In genomic region chr16:67415872-67416793, GRCh38 we compare ENCODE assay signal across 1 cellular context.
TF ChIP-seq lines count a peak whose summit lies in the region.

ZDHHC1 (minus strand) TSS chr16:67416477; CDS start chr16:67407775, 8,702 bp downstream.

TF ChIP-seq in HepG2, 621 proteins besides CTCF, POLR2A, EP300 and RAD21 (continued from another document and continues in another):
- TF ChIP-seq ZBTB39 (CRISPR knock-in tag; IDR thresholded peaks at IDR 0.05) (0 out of 2 replicates have a peak, but pooled peaks have one; percentile 57), TAF1 (CRISPR knock-in tag; IDR thresholded peaks at IDR 0.05) (peak; percentile 51; the same call in 1 of the 2 replicates), ZNF570 (CRISPR knock-in tag; IDR thresholded peaks at IDR 0.05; ENCODE audit: borderline replicate concordance) (no peak), MTF1 (CRISPR knock-in tag; IDR thresholded peaks at IDR 0.05) (no peak; the same call in 1 of the 2 replicates), TIGD3 (CRISPR knock-in tag; IDR thresholded peaks at IDR 0.05; ENCODE audit: borderline replicate concordance) (no peak), ZBTB46 (CRISPR knock-in tag; IDR thresholded peaks at IDR 0.05; ENCODE audit: borderline replicate concordance) (no peak), TAF15 (IDR thresholded peaks at IDR 0.05; ENCODE audit: low read depth, low read length, poor library complexity, severe bottlenecking) (no peak), FOXO1 (CRISPR knock-in tag; IDR thresholded peaks at IDR 0.05) (0 out of 2 replicates have a peak, but pooled peaks have one; percentile 5), ZBTB43 (CRISPR knock-in tag; conservative IDR thresholded peaks at IDR 0.05) (peak; percentile 60), ZBTB1 (CRISPR knock-in tag; IDR thresholded peaks at IDR 0.05; ENCODE audit: borderline replicate concordance) (no peak), ELF1 (CRISPR knock-in tag; IDR thresholded peaks at IDR 0.05) (no peak; the same call in 1 of the 2 replicates), KDM3A (CRISPR knock-in tag; IDR thresholded peaks at IDR 0.05; ENCODE audit: low read depth) (peak; percentile 56; the same call in 1 of the 2 replicates), XRCC5 (optimal IDR thresholded peaks at IDR 0.05; ENCODE audit: low read length) (peak; percentile 88), ZNF547 (CRISPR knock-in tag; IDR thresholded peaks at IDR 0.05) (peak; percentile 92; the same call in 1 of the 2 replicates), TMF1 (CRISPR knock-in tag; IDR thresholded peaks at IDR 0.05; ENCODE audit: low read depth) (0 out of 2 replicates have a peak, but pooled peaks have one; percentile 64), FIP1L1 (IDR thresholded peaks at IDR 0.05; ENCODE audit: borderline replicate concordance, insufficient read depth, low read depth, low read length) (no peak), BCL3 (CRISPR knock-in tag; IDR thresholded peaks at IDR 0.05) (peak; percentile 49; the same call in 1 of the 2 replicates), ZFP37 (CRISPR knock-in tag; IDR thresholded peaks at IDR 0.05; ENCODE audit: borderline replicate concordance) (no peak), HOXA5 (CRISPR knock-in tag; IDR thresholded peaks at IDR 0.05) (0 out of 2 replicates have a peak, but pooled peaks have one; percentile 18), ZNF616 (CRISPR knock-in tag; IDR thresholded peaks at IDR 0.05; ENCODE audit: low read depth) (0 out of 2 replicates have a peak, but pooled peaks have one; percentile 45), NCOA2 (CRISPR knock-in tag; IDR thresholded peaks at IDR 0.05) (no peak; the same call in 1 of the 2 replicates), ZNF577 (CRISPR knock-in tag; IDR thresholded peaks at IDR 0.05; ENCODE audit: borderline replicate concordance, low read depth) (no peak), TFAP4 (IDR thresholded peaks at IDR 0.05; ENCODE audit: borderline replicate concordance, low read depth) (peak; percentile 45; the same call in 1 of the 2 replicates), BRF2 (CRISPR knock-in tag; IDR thresholded peaks at IDR 0.05) (no peak), NR0B2 (CRISPR knock-in tag; IDR thresholded peaks at IDR 0.05) (no peak), CBX5 (CRISPR knock-in tag; IDR thresholded peaks at IDR 0.05; ENCODE audit: borderline replicate concordance) (no peak), RFXAP (CRISPR knock-in tag; IDR thresholded peaks at IDR 0.05; ENCODE audit: borderline replicate concordance) (peak; percentile 46; the same call in 1 of the 2 replicates), E2F5 (CRISPR knock-in tag; conservative IDR thresholded peaks at IDR 0.05) (0 out of 2 replicates have a peak, but pooled peaks have one; percentile 17), ZNF678 (CRISPR knock-in tag; IDR thresholded peaks at IDR 0.05) (0 out of 2 replicates have a peak, but pooled peaks have one; percentile 26), ZNF383 (CRISPR knock-in tag; IDR thresholded peaks at IDR 0.05; ENCODE audit: borderline replicate concordance) (no peak), ZNF235 (CRISPR knock-in tag; IDR thresholded peaks at IDR 0.05; ENCODE audit: borderline replicate concordance) (peak; percentile 86; the same call in 1 of the 2 replicates), ZNF850 (CRISPR knock-in tag; conservative IDR thresholded peaks at IDR 0.05) (0 out of 2 replicates have a peak, but pooled peaks have one; percentile 49), ZNF333 (CRISPR knock-in tag; IDR thresholded peaks at IDR 0.05; ENCODE audit: borderline replicate concordance) (peak; percentile 54; the same call in 1 of the 2 replicates), ZNF496 (CRISPR knock-in tag; IDR thresholded peaks at IDR 0.05; ENCODE audit: insufficient replicate concordance) (no peak), ZNF343 (CRISPR knock-in tag; IDR thresholded peaks at IDR 0.05) (no peak), ZNF224 (CRISPR knock-in tag; IDR thresholded peaks at IDR 0.05) (0 out of 2 replicates have a peak, but pooled peaks have one; percentile 15), ZNF792 (CRISPR knock-in tag; IDR thresholded peaks at IDR 0.05) (no peak), NFIC (IDR thresholded peaks at IDR 0.05; ENCODE audit: low read length) (no peak), TOPORS (CRISPR knock-in tag; IDR thresholded peaks at IDR 0.05) (peak; percentile 89), ZNF646 (CRISPR knock-in tag; IDR thresholded peaks at IDR 0.05) (no peak), ZNF34 (CRISPR knock-in tag; IDR thresholded peaks at IDR 0.05; ENCODE audit: borderline replicate concordance) (no peak), EHMT2 (IDR thresholded peaks at IDR 0.05; ENCODE audit: borderline replicate concordance, low read depth, low read length) (no peak), KLF6 (CRISPR knock-in tag; IDR thresholded peaks at IDR 0.05) (no peak), NFKBIZ (CRISPR knock-in tag; IDR thresholded peaks at IDR 0.05) (no peak; the same call in 1 of the 2 replicates), ZNF550 (CRISPR knock-in tag; IDR thresholded peaks at IDR 0.05; ENCODE audit: borderline replicate concordance) (no peak), GTF2F1 (IDR thresholded peaks at IDR 0.05; ENCODE audit: low read length) (no peak), TBX2 (CRISPR knock-in tag; IDR thresholded peaks at IDR 0.05; ENCODE audit: borderline replicate concordance) (peak; percentile 80)
